In genomic region chrX:7253565-7253964, GRCh38 we compare ENCODE assay signal across 25 cellular contexts.
"Had no signal": no experiment of that assay in that cellular context is flagged by ENCODE, and none has a peak within 500 bp of the region (broad histone marks: within the 10 kb centered on the region; RNA-seq: fewer than 3 reads in every experiment).

No MANE protein-coding gene starts in this region.

- H3K27ac ChIP-seq: coronary artery, gastrocnemius medialis, heart left ventricle, hepatocyte, parathyroid adenoma, right lobe of liver, thyroid gland had no signal

- H3K4me1 Mint-ChIP-seq: nephron had no signal

- H3K9ac ChIP-seq: parathyroid adenoma had no signal

- H2AFZ ChIP-seq: hepatocyte, parathyroid adenoma had no signal

- H3K4me2 ChIP-seq: hepatocyte had no signal

- H3K4me3 ChIP-seq: coronary artery, gastrocnemius medialis, heart left ventricle, hepatocyte, lung, mucosa of descending colon, right lobe of liver, stomach, thyroid gland had no signal

- H3K27me3 Mint-ChIP-seq: naive thymus-derived CD4-positive, alpha-beta T cell; progenitor cell of endocrine pancreas had no signal

- ATAC-seq: gastrocnemius medialis; heart left ventricle; left lobe of liver; naive thymus-derived CD4-positive, alpha-beta T cell; right lobe of liver had no signal

- H3K9me3 ChIP-seq: gastrocnemius medialis, mucosa of descending colon, right lobe of liver, thyroid gland had no signal

- H3K79me2 ChIP-seq: hepatocyte, parathyroid adenoma had no signal

- H3K27ac Mint-ChIP-seq: mesothelial cell of epicardium, nephron, progenitor cell of endocrine pancreas had no signal

- H3K27me3 ChIP-seq: gastrocnemius medialis, heart left ventricle, hepatocyte, right lobe of liver, stomach, thyroid gland had no signal

- DNase-seq: dermis blood vessel endothelial cell; effector memory CD4-positive, alpha-beta T cell; foreskin fibroblast; gastrocnemius medialis; heart left ventricle; kidney; mesenchymal stem cell; mucosa of descending colon; naive thymus-derived CD4-positive, alpha-beta T cell; right lobe of liver; small intestine; stimulated activated CD4-positive, alpha-beta T cell treated with anti-CD3 and anti-CD28 coated beads, Interleukin-15, amount 100 ng/mL, for 24 hours; stimulated activated CD4-positive, alpha-beta T cell treated with anti-CD3 and anti-CD28 coated beads, Interleukin-2, amount 100 ng/mL, for 48 hours; stimulated activated naive CD4-positive, alpha-beta T cell; stomach; thyroid gland; trophoblast cell had no signal

- H3K4me3 Mint-ChIP-seq: mesothelial cell of epicardium; naive thymus-derived CD4-positive, alpha-beta T cell; nephron had no signal

- H3K36me3 ChIP-seq: right lobe of liver, thyroid gland had no signal

- H3K4me1 ChIP-seq: gastrocnemius medialis, parathyroid adenoma, right lobe of liver, thyroid gland had no signal
